In genomic region chr16:47940466-47940865, GRCh38 we compare ENCODE assay signal across 17 cellular contexts.
DNase-seq lines count a peak whose midpoint lies in the region; ATAC-seq, FAIRE-seq and TF ChIP-seq lines count a peak whose summit lies in the region.
"Had no signal": no experiment of that assay in that cellular context is flagged by ENCODE, and none has a peak within 500 bp of the region (broad histone marks: within the 10 kb centered on the region; RNA-seq: fewer than 3 reads in every experiment).

No MANE protein-coding gene starts in this region.

- FAIRE-seq in HepG2 (lab: Jason Lieb, UNC), result no peak
- FAIRE-seq: GM12891, GM18507 had no signal

- H3K27ac Mint-ChIP-seq in neural crest cell (ENCODE audit: unreplicated experiment), result peak overlapping the region; percentile 8
- H3K27ac Mint-ChIP-seq: GM23338 had no signal

- DNase-seq in HepG2 (ENCODE audit: low spot score), result no peak
- peak; percentile 16 for DNase-seq in cerebellar cortex (ENCODE audit: low spot score)
- no peak for DNase-seq in neural crest cell (ENCODE audit: low read depth, low spot score)
- no peak for DNase-seq in amygdala (lab: John Stamatoyannopoulos, UW)
- no peak for DNase-seq in left ventricle myocardium superior
- DNase-seq: Calu3; CD4-positive, alpha-beta memory T cell; COR-L47; DMS79; EL; GF-D8; H9 had no signal

- intact Hi-C loops in HepG2 (cut with micrococcal nuclease; ENCODE audit: unreplicated experiment), result no loop called here
- intact Hi-C loops in left ventricle myocardium superior (cut with micrococcal nuclease), result no loop called here

- H3K4me1 ChIP-seq in liver (ENCODE audit: control insufficient read depth in 4 of 4, insufficient read depth in 4 of 4, low read length in 3 of 4) (no peaks in the 10 kb centered on the region), HepG2 (ENCODE audit: insufficient read depth, low read length) (no peaks in the 10 kb centered on the region)

- no peak for TF ChIP-seq POLR2A in HepG2 (IDR thresholded peaks at IDR 0.05; ENCODE audit: insufficient read depth in 1 of 2, low read depth in 2 of 2, low read length in 2 of 2)

- H3K79me2 ChIP-seq in HepG2 (ENCODE audit: insufficient read depth, low read length), result no peaks in the 10 kb centered on the region

- H3K27ac ChIP-seq in liver (ENCODE audit: low read depth in 1 of 2, low read length in 2 of 2) (no peak overlapping the region), HepG2 (ENCODE audit: extremely low read length, insufficient read depth, low read length) (no peak overlapping the region)

- POLR2A ChIA-PET in HepG2 (lab: Yijun Ruan, JAX), result no interaction called here

- no peak overlapping the region for H3K4me3 Mint-ChIP-seq in neural crest cell
- H3K4me3 Mint-ChIP-seq: CD4-positive, alpha-beta memory T cell; GM23338; H9 had no signal

- no peak overlapping the region for H2AFZ ChIP-seq in HepG2 (ENCODE audit: low read length)

- H3K4me3 ChIP-seq in liver (ENCODE audit: low read depth in 1 of 3, low read length in 3 of 3) (no peak overlapping the region), HepG2 (replicated peaks in 1 of 3; ENCODE audit: insufficient read depth in 1 of 3, low read depth in 2 of 3, low read length in 3 of 3) (no peak overlapping the region)
- H3K4me3 ChIP-seq: GM23338 had no signal

- no peak for TF ChIP-seq EP300 in HepG2 (IDR thresholded peaks at IDR 0.05; ENCODE audit: low read depth in 2 of 2, low read length in 2 of 2)
- TF ChIP-seq EP300 in HepG2 (CRISPR knock-in tag; IDR thresholded peaks at IDR 0.05; ENCODE audit: borderline replicate concordance), result no peak

- peaks cover 5% of the 10 kb centered on the region for H3K36me3 Mint-ChIP-seq in neural crest cell (ENCODE audit: low read depth)
- H3K36me3 Mint-ChIP-seq: CD4-positive, alpha-beta memory T cell had no signal

- CTCF ChIA-PET in HepG2 (lab: Yijun Ruan, JAX; ENCODE audit: low intra/inter-chr PET ratio, low total read pairs), result no interaction called here

- no peak for TF ChIP-seq RAD21 in liver (IDR thresholded peaks at IDR 0.05)
- TF ChIP-seq RAD21 in HepG2 (CRISPR knock-in tag; IDR thresholded peaks at IDR 0.05), result no peak

- ATAC-seq in HepG2, result no peak
- no peak for ATAC-seq in left ventricle myocardium superior
- ATAC-seq: GM23338, HCT116 had no signal

- peaks cover 22% of the 10 kb centered on the region for H3K4me1 Mint-ChIP-seq in neural crest cell
- H3K4me1 Mint-ChIP-seq: CD4-positive, alpha-beta memory T cell; GM23338 had no signal

- H3K27me3 ChIP-seq in liver (ENCODE audit: control insufficient read depth in 4 of 4, insufficient read depth in 4 of 4, low read length in 3 of 4), result no peaks in the 10 kb centered on the region
- peaks cover 0 to 15% of the 10 kb centered on the region in 2 experiments; a peak in 4 of 5 replicates for H3K27me3 ChIP-seq in HepG2 (ENCODE audit: control insufficient read depth in 1 of 2, insufficient read depth in 2 of 2, low read length in 2 of 2)

- H3K9ac ChIP-seq in liver (ENCODE audit: low read depth in 1 of 2, low read length in 2 of 2) (no peak overlapping the region), HepG2 (ENCODE audit: insufficient read depth, low read depth, low read length) (no peak overlapping the region)

- no peaks in the 10 kb centered on the region for H3K27me3 Mint-ChIP-seq in neural crest cell (ENCODE audit: low read depth)

- no peak overlapping the region for H3K4me2 ChIP-seq in HepG2 (ENCODE audit: low read depth, low read length)
- H3K4me2 ChIP-seq: GM23338 had no signal

- no peaks in the 10 kb centered on the region for H3K36me3 ChIP-seq in liver (ENCODE audit: control insufficient read depth in 4 of 4, insufficient read depth in 3 of 4, low read depth in 1 of 4, low read length in 3 of 4)
- no peaks in the 10 kb centered on the region for H3K36me3 ChIP-seq in HepG2 (replicated peaks in 1 of 2; ENCODE audit: control insufficient read depth in 1 of 2, insufficient read depth in 2 of 2, low read length in 2 of 2)

- in situ Hi-C loops in HepG2 (cut with HindIII; ENCODE audit: extremely low pct_ligation_motif_present, low pct_unique_long_range_greater_than_20kb), result no loop called here

- no peaks in the 10 kb centered on the region for H4K20me1 ChIP-seq in HepG2 (ENCODE audit: insufficient read depth, low read length)

- H3K9me3 Mint-ChIP-seq in neural crest cell, result peaks cover 7% of the 10 kb centered on the region
- H3K9me3 Mint-ChIP-seq: GM23338, H9 had no signal

- no peak for TF ChIP-seq CTCF in liver (IDR thresholded peaks at IDR 0.05; ENCODE audit: low read depth, low read length, missing input control)
- TF ChIP-seq CTCF in HepG2 (CRISPR knock-in tag; IDR thresholded peaks at IDR 0.05), result no peak
- TF ChIP-seq CTCF in neural crest cell (conservative IDR thresholded peaks at IDR 0.05), result no peak

- WGBS in liver, result 57% methylated on average over 1 of the region's 1 CpG
- 67% methylated on average over 1 of the region's 1 CpG for WGBS in HepG2 (ENCODE audit: low lambda C conversion rate)

- no peaks in the 10 kb centered on the region for H3K9me3 ChIP-seq in liver (ENCODE audit: control insufficient read depth in 4 of 4, low read length in 3 of 4)
- H3K9me3 ChIP-seq in HepG2 (ENCODE audit: low read length), result no peaks in the 10 kb centered on the region

- no TSS peak for BruUV-seq in HepG2 (replicated peaks; lab: Mats Ljungman, UMichigan)

TF ChIP-seq in liver, 16 proteins besides CTCF, POLR2A, EP300 and RAD21:
- TF ChIP-seq TAF1 (conservative IDR thresholded peaks at IDR 0.05) (no peak), NR2F2 (IDR thresholded peaks at IDR 0.05) (peak; percentile 61), EGR1 (IDR thresholded peaks at IDR 0.05; ENCODE audit: low read depth in 2 of 2) (no peak)

TF ChIP-seq in HepG2, 621 proteins besides CTCF, POLR2A, EP300 and RAD21:
- TF ChIP-seq SOX6 (IDR thresholded peaks at IDR 0.05) (no peak), SOX6 (CRISPR knock-in tag; IDR thresholded peaks at IDR 0.05) (no peak), ZFAT (CRISPR knock-in tag; conservative IDR thresholded peaks at IDR 0.05) (no peak), HNRNPUL1 (IDR thresholded peaks at IDR 0.05; ENCODE audit: low read depth, low read length) (no peak)
